In the genomic region with DNA sequence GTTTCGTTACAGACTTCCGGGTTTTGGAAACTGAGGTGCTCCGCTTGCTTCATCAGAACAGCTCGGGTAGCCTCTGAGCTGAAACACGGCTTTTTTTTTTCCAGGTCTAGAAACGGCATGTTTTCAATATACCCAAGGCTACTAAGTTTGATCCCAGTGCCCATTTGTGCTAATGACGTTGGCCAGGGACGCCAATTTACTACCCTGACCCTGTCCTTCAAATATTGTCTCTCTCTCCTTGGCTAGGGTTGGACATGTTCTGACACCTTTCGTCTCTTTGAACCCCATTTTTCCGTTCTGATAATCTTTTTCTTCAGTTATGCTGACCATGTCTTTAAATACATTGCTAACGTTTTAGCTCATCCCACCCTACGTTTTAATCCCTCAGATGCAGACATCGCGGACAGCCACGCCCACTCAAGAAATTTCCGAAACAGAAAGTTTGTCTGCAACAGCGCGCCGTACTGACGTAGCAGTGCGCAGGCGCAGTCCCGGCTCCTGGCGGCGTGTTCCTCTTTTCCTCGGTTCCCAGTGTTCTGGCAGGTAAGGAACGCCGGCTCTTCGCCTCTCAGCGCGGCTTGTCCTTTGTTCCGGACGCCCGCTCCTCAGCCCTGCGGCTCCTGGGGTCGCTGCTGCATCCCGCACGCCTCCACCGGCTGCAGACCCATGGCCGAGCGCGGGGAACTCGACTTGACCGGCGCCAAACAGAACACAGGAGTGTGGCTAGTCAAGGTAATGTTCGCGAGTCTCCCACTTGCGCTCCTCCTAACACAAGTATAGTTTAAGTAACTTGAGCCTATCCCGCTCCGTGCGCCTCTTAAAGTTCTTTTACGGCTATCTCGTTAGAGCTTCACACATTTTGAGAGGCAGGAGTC, we compare ENCODE assay signal across 1 cellular context.
TF ChIP-seq lines count a peak whose summit lies in the region.

Gene GTF2F2 (plus strand): TSS at position 521 of the 875 bp plus-strand sequence. CDS start 146 bp downstream, at position 667.

TF ChIP-seq in HepG2, 621 proteins besides CTCF, POLR2A, EP300 and RAD21 (continued from another document and continues in another):
- TF ChIP-seq AHR (CRISPR knock-in tag; IDR thresholded peaks at IDR 0.05) = 0 out of 2 replicates have a peak, but pooled peaks have one; percentile 72
- no peak for TF ChIP-seq ONECUT2 (CRISPR knock-in tag; IDR thresholded peaks at IDR 0.05)
- no peak for TF ChIP-seq POLR2AphosphoS2 (IDR thresholded peaks at IDR 0.05; ENCODE audit: low read depth, low read length)
- TF ChIP-seq ZNF546 (CRISPR knock-in tag; conservative IDR thresholded peaks at IDR 0.05) = no peak
- peak in 1 of 2 experiments; percentile 89; a peak in 2 of 4 replicates for TF ChIP-seq KLF16 (CRISPR knock-in tag; IDR thresholded peaks at IDR 0.05)
- TF ChIP-seq, protein P1, sequence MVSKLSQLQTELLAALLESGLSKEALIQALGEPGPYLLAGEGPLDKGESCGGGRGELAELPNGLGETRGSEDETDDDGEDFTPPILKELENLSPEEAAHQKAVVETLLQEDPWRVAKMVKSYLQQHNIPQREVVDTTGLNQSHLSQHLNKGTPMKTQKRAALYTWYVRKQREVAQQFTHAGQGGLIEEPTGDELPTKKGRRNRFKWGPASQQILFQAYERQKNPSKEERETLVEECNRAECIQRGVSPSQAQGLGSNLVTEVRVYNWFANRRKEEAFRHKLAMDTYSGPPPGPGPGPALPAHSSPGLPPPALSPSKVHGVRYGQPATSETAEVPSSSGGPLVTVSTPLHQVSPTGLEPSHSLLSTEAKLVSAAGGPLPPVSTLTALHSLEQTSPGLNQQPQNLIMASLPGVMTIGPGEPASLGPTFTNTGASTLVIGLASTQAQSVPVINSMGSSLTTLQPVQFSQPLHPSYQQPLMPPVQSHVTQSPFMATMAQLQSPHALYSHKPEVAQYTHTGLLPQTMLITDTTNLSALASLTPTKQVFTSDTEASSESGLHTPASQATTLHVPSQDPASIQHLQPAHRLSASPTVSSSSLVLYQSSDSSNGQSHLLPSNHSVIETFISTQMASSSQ (IDR thresholded peaks at IDR 0.05; ENCODE audit: low read depth) = no peak
- TF ChIP-seq, protein P1 (CRISPR knock-in tag; IDR thresholded peaks at IDR 0.05; ENCODE audit: borderline replicate concordance) = no peak; the same call in 1 of the 2 replicates
- TF ChIP-seq ZNF781 (CRISPR knock-in tag; IDR thresholded peaks at IDR 0.05; ENCODE audit: borderline replicate concordance, not compliant biosample characterization) = peak; percentile 87
- TF ChIP-seq ARNT (IDR thresholded peaks at IDR 0.05) = no peak
- TF ChIP-seq KLF13 (CRISPR knock-in tag; IDR thresholded peaks at IDR 0.05) = no peak
- TF ChIP-seq RBFOX2 (IDR thresholded peaks at IDR 0.05; ENCODE audit: low read depth, low read length) = peak; percentile 80
- TF ChIP-seq, protein P2, sequence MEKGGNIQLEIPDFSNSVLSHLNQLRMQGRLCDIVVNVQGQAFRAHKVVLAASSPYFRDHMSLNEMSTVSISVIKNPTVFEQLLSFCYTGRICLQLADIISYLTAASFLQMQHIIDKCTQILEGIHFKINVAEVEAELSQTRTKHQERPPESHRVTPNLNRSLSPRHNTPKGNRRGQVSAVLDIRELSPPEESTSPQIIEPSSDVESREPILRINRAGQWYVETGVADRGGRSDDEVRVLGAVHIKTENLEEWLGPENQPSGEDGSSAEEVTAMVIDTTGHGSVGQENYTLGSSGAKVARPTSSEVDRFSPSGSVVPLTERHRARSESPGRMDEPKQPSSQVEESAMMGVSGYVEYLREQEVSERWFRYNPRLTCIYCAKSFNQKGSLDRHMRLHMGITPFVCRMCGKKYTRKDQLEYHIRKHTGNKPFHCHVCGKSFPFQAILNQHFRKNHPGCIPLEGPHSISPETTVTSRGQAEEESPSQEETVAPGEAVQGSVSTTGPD (CRISPR knock-in tag; IDR thresholded peaks at IDR 0.05) = no peak
- TF ChIP-seq HNRNPUL1 (IDR thresholded peaks at IDR 0.05; ENCODE audit: low read depth, low read length) = no peak
- TF ChIP-seq SKI (IDR thresholded peaks at IDR 0.05; ENCODE audit: partially characterized antibody) = no peak
- no peak for TF ChIP-seq SMC3 (IDR thresholded peaks at IDR 0.05; ENCODE audit: low read length)
- TF ChIP-seq MBD4 (IDR thresholded peaks at IDR 0.05; ENCODE audit: borderline replicate concordance, low read length) = no peak
- no peak for TF ChIP-seq ZNF749 (CRISPR knock-in tag; IDR thresholded peaks at IDR 0.05; ENCODE audit: borderline replicate concordance)
- no peak for TF ChIP-seq KDM1A (CRISPR knock-in tag; IDR thresholded peaks at IDR 0.05)
- no peak for TF ChIP-seq CHD4 (IDR thresholded peaks at IDR 0.05; ENCODE audit: borderline replicate concordance, low read length)
- no peak for TF ChIP-seq FOXK2 (IDR thresholded peaks at IDR 0.05)
- TF ChIP-seq ZNF34 (CRISPR knock-in tag; IDR thresholded peaks at IDR 0.05; ENCODE audit: borderline replicate concordance) = no peak
- no peak for TF ChIP-seq FOXM1 (CRISPR knock-in tag; IDR thresholded peaks at IDR 0.05)
- no peak for TF ChIP-seq ATF7 (IDR thresholded peaks at IDR 0.05)
- TF ChIP-seq ATF7 (CRISPR knock-in tag; IDR thresholded peaks at IDR 0.05) = no peak
- TF ChIP-seq SRY (CRISPR knock-in tag; IDR thresholded peaks at IDR 0.05) = 0 out of 2 replicates have a peak, but pooled peaks have one; percentile 26
- TF ChIP-seq ZNF446 (CRISPR knock-in tag; IDR thresholded peaks at IDR 0.05) = 0 out of 2 replicates have a peak, but pooled peaks have one; percentile 52
- TF ChIP-seq NFE2L2 (IDR thresholded peaks at IDR 0.05; ENCODE audit: low read length) = no peak
- TF ChIP-seq, protein P3, sequence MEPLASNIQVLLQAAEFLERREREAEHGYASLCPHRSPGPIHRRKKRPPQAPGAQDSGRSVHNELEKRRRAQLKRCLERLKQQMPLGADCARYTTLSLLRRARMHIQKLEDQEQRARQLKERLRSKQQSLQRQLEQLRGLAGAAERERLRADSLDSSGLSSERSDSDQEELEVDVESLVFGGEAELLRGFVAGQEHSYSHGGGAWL (CRISPR knock-in tag; IDR thresholded peaks at IDR 0.05) = peak; percentile 56; the same call in 1 of the 2 replicates
- TF ChIP-seq ZNF687 (CRISPR knock-in tag; IDR thresholded peaks at IDR 0.05) = peak; percentile 94
- TF ChIP-seq ZNF503 (CRISPR knock-in tag; IDR thresholded peaks at IDR 0.05) = no peak
- no peak for TF ChIP-seq ZNF484 (CRISPR knock-in tag; IDR thresholded peaks at IDR 0.05; ENCODE audit: borderline replicate concordance, low read depth)
- TF ChIP-seq DRAP1 (CRISPR knock-in tag; IDR thresholded peaks at IDR 0.05) = peak; percentile 53; the same call in 1 of the 2 replicates
- TF ChIP-seq FOSL1 (CRISPR knock-in tag; IDR thresholded peaks at IDR 0.05; ENCODE audit: borderline replicate concordance) = no peak
- no peak for TF ChIP-seq ZNF839 (CRISPR knock-in tag; IDR thresholded peaks at IDR 0.05; ENCODE audit: borderline replicate concordance)
- TF ChIP-seq, protein P4, sequence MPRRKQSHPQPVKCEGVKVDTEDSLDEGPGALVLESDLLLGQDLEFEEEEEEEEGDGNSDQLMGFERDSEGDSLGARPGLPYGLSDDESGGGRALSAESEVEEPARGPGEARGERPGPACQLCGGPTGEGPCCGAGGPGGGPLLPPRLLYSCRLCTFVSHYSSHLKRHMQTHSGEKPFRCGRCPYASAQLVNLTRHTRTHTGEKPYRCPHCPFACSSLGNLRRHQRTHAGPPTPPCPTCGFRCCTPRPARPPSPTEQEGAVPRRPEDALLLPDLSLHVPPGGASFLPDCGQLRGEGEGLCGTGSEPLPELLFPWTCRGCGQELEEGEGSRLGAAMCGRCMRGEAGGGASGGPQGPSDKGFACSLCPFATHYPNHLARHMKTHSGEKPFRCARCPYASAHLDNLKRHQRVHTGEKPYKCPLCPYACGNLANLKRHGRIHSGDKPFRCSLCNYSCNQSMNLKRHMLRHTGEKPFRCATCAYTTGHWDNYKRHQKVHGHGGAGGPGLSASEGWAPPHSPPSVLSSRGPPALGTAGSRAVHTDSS (CRISPR knock-in tag; conservative IDR thresholded peaks at IDR 0.05) = no peak
- no peak for TF ChIP-seq ZSCAN12 (CRISPR knock-in tag; IDR thresholded peaks at IDR 0.05)
- TF ChIP-seq RERE (CRISPR knock-in tag; IDR thresholded peaks at IDR 0.05; ENCODE audit: low read depth) = no peak
